Comparison of ENCODE assay signal across 8 cellular contexts in the genomic region with DNA sequence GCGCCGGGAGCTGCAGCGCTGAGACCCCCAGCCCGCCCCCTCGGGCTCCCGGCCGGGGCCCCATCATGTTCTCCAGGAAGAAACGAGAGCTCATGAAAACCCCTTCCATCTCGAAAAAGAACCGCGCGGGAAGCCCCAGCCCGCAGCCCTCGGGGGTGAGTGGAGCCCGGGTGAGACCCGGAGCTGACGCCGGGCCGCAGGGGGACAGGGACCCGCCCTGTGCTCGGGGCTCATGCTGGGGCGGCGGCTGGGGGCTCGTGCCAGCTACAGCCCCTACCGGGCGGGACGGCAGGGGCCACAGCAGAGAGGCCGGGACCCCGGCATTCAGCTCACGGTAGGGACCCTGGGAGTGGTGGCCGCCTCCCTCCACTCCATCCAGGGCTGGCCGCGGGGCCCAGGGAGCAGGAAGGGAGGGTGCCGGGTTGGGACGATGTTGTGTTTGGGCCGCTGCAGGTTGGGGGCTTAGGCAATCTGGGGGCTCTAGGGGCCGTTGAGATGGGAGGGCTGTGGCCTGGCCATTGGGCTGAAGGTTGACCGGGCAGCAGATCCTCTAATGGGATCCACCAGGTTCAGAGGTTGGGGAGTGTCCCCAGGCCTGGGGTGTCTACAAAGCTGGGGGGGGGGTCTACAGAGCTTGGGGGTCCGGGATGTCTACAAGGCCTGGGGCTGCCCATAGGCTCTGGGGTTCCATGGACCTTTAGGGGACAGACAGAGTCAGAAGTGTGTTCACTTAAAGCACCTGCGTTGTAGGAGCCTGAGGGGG. TPM values are rescaled to one million over a fixed set of nuclear protein-coding genes. Genes with fewer than 3 reads are reported as not detected.
DNase-seq lines count a peak whose midpoint lies in the region; ATAC-seq, FAIRE-seq and TF ChIP-seq lines count a peak whose summit lies in the region.

No MANE protein-coding gene starts in this region.

- H3K79me1 ChIP-seq in H1 (ENCODE audit: low read depth, low read length) = peaks cover 2% of the 10 kb centered on the region

- H3K9ac ChIP-seq in H1 (replicated peaks in 1 of 4; ENCODE audit: extremely low read depth in 1 of 4, low read depth in 3 of 4, low read length in 3 of 4) = no peak overlapping the region

- intact Hi-C loops in gastrocnemius medialis (cut with DNase I; ENCODE audit: low total_unique reads) = no loop called here

- peaks cover 0 to 9% of the 10 kb centered on the region in 2 experiments for H4K20me1 ChIP-seq in H1 (replicated peaks in 1 of 2; ENCODE audit: control insufficient read depth in 1 of 2, insufficient read depth in 2 of 2, low read length in 2 of 2)

- no peak for ATAC-seq in gastrocnemius medialis
- no peak for ATAC-seq in HG02623 (IDR thresholded peaks at IDR 0.05; ENCODE audit: unreplicated experiment)

- no peak overlapping the region for H2BK5ac ChIP-seq in H1 (ENCODE audit: low read depth, low read length)

- peaks cover 14% of the 10 kb centered on the region; the same call in 1 of the 2 replicates for H3K23me2 ChIP-seq in H1 (ENCODE audit: low read depth, low read length)

- peaks cover 0 to 9% of the 10 kb centered on the region in 2 experiments; a peak in 2 of 4 replicates for H3K9me3 ChIP-seq in H1 (ENCODE audit: insufficient read depth in 2 of 2, low read depth in 1 of 2, low read length in 1 of 2)
- no peaks in the 10 kb centered on the region for H3K9me3 ChIP-seq in gastrocnemius medialis

- TF ChIP-seq POLR2A in H1 (IDR thresholded peaks at IDR 0.05; ENCODE audit: control extremely low read depth in 1 of 2, low read depth in 2 of 2, low read length in 2 of 2) (no peak), gastrocnemius medialis (IDR thresholded peaks at IDR 0.05) (no peak)

- H3K79me2 ChIP-seq in H1 (ENCODE audit: control insufficient read depth in 1 of 2, insufficient read depth in 2 of 2, low read length in 2 of 2) = no peaks in the 10 kb centered on the region

- no peak overlapping the region for H2AFZ ChIP-seq in H1 (ENCODE audit: low read length)

- no peak overlapping the region for H3K56ac ChIP-seq in H1 (replicated peaks; ENCODE audit: insufficient read length, low read depth, low read length)

- no peak for TF ChIP-seq CTCF in H1 (IDR thresholded peaks at IDR 0.05; ENCODE audit: control extremely low read depth in 1 of 3, insufficient read depth in 1 of 3, low read depth in 1 of 3, low read length in 3 of 3)
- no peak for TF ChIP-seq CTCF in gastrocnemius medialis (IDR thresholded peaks at IDR 0.05 in 4 of 5, conservative IDR thresholded peaks at IDR 0.05 in 1 of 5)

- no peak overlapping the region for H2BK15ac ChIP-seq in H1 (ENCODE audit: low read length)

- POLR2A ChIA-PET in H1 (lab: Charles Lee; ENCODE audit: partially characterized antibody) = interaction anchor here (0.7 to 6.9 kb wide), 15 partner anchors 8 to 202 kb away, joined by 3 to 97 read pairs (median 5); partner anchors contain the start of genes ABCA7, CIRBP, CNN2 and RNU6-2

- no peak overlapping the region for H3K18ac ChIP-seq in H1 (ENCODE audit: extremely low read depth, low read length)

- peak overlapping the region; percentile 80 for H4K8ac ChIP-seq in H1 (ENCODE audit: extremely low read depth, insufficient read depth, low read length)

- H4K5ac ChIP-seq in H1 (ENCODE audit: insufficient read length, low read depth, low read length) = no peak overlapping the region

- H3K4ac ChIP-seq in H1 (replicated peaks; ENCODE audit: insufficient read length, low read depth, low read length) = no peak overlapping the region

- H3K27ac ChIP-seq in H1 (ENCODE audit: low read depth, low read length) = no peak overlapping the region
- H3K27ac ChIP-seq in gastrocnemius medialis = no peak overlapping the region

- peaks cover 0 to 29% (median 19%) of the 10 kb centered on the region in 4 experiments; a peak in 6 of 7 replicates for H3K4me1 ChIP-seq in H1 (replicated peaks in 1 of 4; ENCODE audit: control insufficient read depth in 3 of 4, insufficient read depth in 4 of 4, low read length in 3 of 4)
- peaks cover 4 to 18% of the 10 kb centered on the region in 2 donors for H3K4me1 ChIP-seq in gastrocnemius medialis

- peak overlapping the region; percentile 35 to 74 for H3K4me2 ChIP-seq in H1 (ENCODE audit: insufficient read depth in 1 of 2, low read depth in 2 of 2, low read length in 2 of 2)

- no peak for TF ChIP-seq EP300 in H1 (IDR thresholded peaks at IDR 0.05; ENCODE audit: borderline replicate concordance in 1 of 2, low read depth in 2 of 2, low read length in 2 of 2)

- H4K91ac ChIP-seq in H1 (replicated peaks; ENCODE audit: insufficient read length, low read length) = no peak overlapping the region

- H2BK12ac ChIP-seq in H1 (ENCODE audit: low read depth, low read length) = no peak overlapping the region

- no peak overlapping the region for H2BK120ac ChIP-seq in H1 (replicated peaks; ENCODE audit: low read depth, low read length)

- no peak for TF ChIP-seq RAD21 in H1 (IDR thresholded peaks at IDR 0.05 in 1 of 2, conservative IDR thresholded peaks at IDR 0.05 in 1 of 2; ENCODE audit: low read depth in 2 of 2, low read length in 2 of 2)

- H3K36me3 ChIP-seq in H1 (ENCODE audit: control insufficient read depth in 2 of 4, insufficient read depth in 4 of 4, low read length in 3 of 4) (no peaks in the 10 kb centered on the region), gastrocnemius medialis (no peaks in the 10 kb centered on the region)

- no peak overlapping the region for H3K23ac ChIP-seq in H1 (ENCODE audit: insufficient read length)

- peak overlapping the region; percentile 24 to 68 (median 30); a peak in 7 of 8 replicates for H3K4me3 ChIP-seq in H1 (ENCODE audit: extremely low read depth in 1 of 4, insufficient read depth in 2 of 4, low read depth in 3 of 4, low read length in 4 of 4)
- peak overlapping the region in 3 of 4 donors; percentile 27 to 34 (median 34) for H3K4me3 ChIP-seq in gastrocnemius medialis

- H3K27me3 ChIP-seq in H1 (replicated peaks in 1 of 4; ENCODE audit: control insufficient read depth in 3 of 4, extremely low read depth in 1 of 4, insufficient read depth in 3 of 4, low read length in 3 of 4) (peaks cover 0 to 30% (median 20%) of the 10 kb centered on the region in 4 experiments; a peak in 5 of 7 replicates), gastrocnemius medialis (peaks cover 57 to 83% (median 69%) of the 10 kb centered on the region in 3 donors)

- no peak overlapping the region for H2BK20ac ChIP-seq in H1 (ENCODE audit: low read length)

- in situ Hi-C loops in gastrocnemius medialis (cut with MboI; ENCODE audit: low sequenced_read_pairs in 4 of 4) = no loop called here

- CTCF ChIA-PET in H1 (lab: Charles Lee; ENCODE audit: partially characterized antibody) = interaction anchor here (0.8 to 5.2 kb wide), 9 partner anchors 10 to 97 kb away, joined by 3 to 54 read pairs (median 4); partner anchors contain the start of genes ABCA7 and GRIN3B

- H3K14ac ChIP-seq in H1 (ENCODE audit: insufficient read length) = no peak overlapping the region

- 27% methylated on average over 24 of the region's 40 CpGs; no CpG with 5 or more reads in 1 of the 2 experiments for WGBS in H1 (ENCODE audit: extremely low coverage in 1 of 2, insufficient coverage in 1 of 2, insufficient read length in 1 of 2, insufficient replicate concordance in 2 of 2, low coverage in 1 of 2, low lambda C conversion rate in 2 of 2, missing lambda C conversion rate in 1 of 2), 2 experiments

- no peak overlapping the region for H2AK5ac ChIP-seq in H1 (ENCODE audit: low read depth, low read length)

- FAIRE-seq in H1 (lab: Jason Lieb, UNC) = no peak

- DNase-seq in stimulated activated CD4-positive, alpha-beta T cell treated with anti-CD3 and anti-CD28 coated beads, Interleukin-2, amount 100 ng/mL, for 4 hours (ENCODE audit: low read depth) = peak; percentile 46
- no peak for DNase-seq in stimulated activated CD4-positive, alpha-beta T cell treated with anti-CD3 and anti-CD28 coated beads, Interleukin-2, amount 100 ng/mL, for 48 hours
- DNase-seq in T follicular helper cell (ENCODE audit: low read depth) = peak; percentile 66
- no peak for DNase-seq in H1 (ENCODE audit: low read depth in 1 of 2, low spot score in 2 of 2)
- no peak for DNase-seq in gastrocnemius medialis
- DNase-seq in SW 1271 (lab: John Stamatoyannopoulos, UW) = no peak
- DNase-seq in NCI-H510A (lab: John Stamatoyannopoulos, UW) = no peak

RNA-seq across cellular contexts. Expression of gene ARHGAP45, which starts 0.6 kb away (rescaled TPM):
- 41.8 and 43.6 TPM in 2 replicates for total RNA-seq in H1 (2021; fragmentation: NEBNext Ultra II Directional; extraction: Animal tissue kit (Norgen Biotek cat#: 25700))
- polyA plus RNA-seq in H1 (2011; rRNA removed) = 31.4 and 40.2 TPM in 2 replicates
- 36.8 TPM for polyA plus RNA-seq in H1 (2011; cell fraction: cytosol; rRNA removed)
- 67.4 TPM for polyA plus RNA-seq in H1 (2011; cell fraction: nucleus; rRNA removed)
- polyA plus RNA-seq in H1 (2012, experiment 1 of 2) = 26.5 to 43.1 TPM (median 35.3 TPM) in 4 replicates
- 29.2 TPM for polyA plus RNA-seq in H1 (2012, experiment 2 of 2)
- 16.7 TPM for polyA plus RNA-seq in H1 (2013, experiment 1 of 2)
- 16.2 TPM for polyA plus RNA-seq in H1 (2013, experiment 2 of 2)
- 13.6 and 19.9 TPM in 2 replicates for polyA minus RNA-seq in H1 (2011; rRNA and poly(A)+ RNA removed)
- 28.4 TPM for polyA minus RNA-seq in H1 (2011; cell fraction: cytosol; rRNA and poly(A)+ RNA removed)
- 25.1 TPM for polyA minus RNA-seq in H1 (2011; cell fraction: nucleus; rRNA and poly(A)+ RNA removed)
- 1 to 10 TPM in 3 of 4 donors, under 1 TPM in 1; 0.83 to 7.6 (median 3.4) TPM for total RNA-seq in gastrocnemius medialis

RNA-seq across cellular contexts. Expression of gene ABCA7, which starts 27.6 kb away (rescaled TPM):
- total RNA-seq in H1 (2021; fragmentation: NEBNext Ultra II Directional; extraction: Animal tissue kit (Norgen Biotek cat#: 25700)) = 25.6 and 29.7 TPM in 2 replicates
- 10.4 and 17.4 TPM in 2 replicates for polyA plus RNA-seq in H1 (2011; rRNA removed)
- polyA plus RNA-seq in H1 (2011; cell fraction: cytosol; rRNA removed) = 11.0 TPM
- polyA plus RNA-seq in H1 (2011; cell fraction: nucleus; rRNA removed) = 75.8 TPM
- 24.0 to 35.6 TPM (median 26.9 TPM) in 4 replicates for polyA plus RNA-seq in H1 (2012, experiment 1 of 2)
- polyA plus RNA-seq in H1 (2012, experiment 2 of 2) = 20.8 TPM
- polyA plus RNA-seq in H1 (2013, experiment 1 of 2) = 22.9 TPM
- 19.2 TPM for polyA plus RNA-seq in H1 (2013, experiment 2 of 2)
- 7.3 and 11.6 TPM in 2 replicates for polyA minus RNA-seq in H1 (2011; rRNA and poly(A)+ RNA removed)
- 17.7 TPM for polyA minus RNA-seq in H1 (2011; cell fraction: cytosol; rRNA and poly(A)+ RNA removed)
- polyA minus RNA-seq in H1 (2011; cell fraction: nucleus; rRNA and poly(A)+ RNA removed) = 32.0 TPM
- 10 to 100 TPM in 3 of 4 donors, 1 to 10 TPM in 1; 6.0 to 20.0 (median 15.0) TPM for total RNA-seq in gastrocnemius medialis

RNA-seq across cellular contexts. Expression of gene POLR2E, which starts 27.7 kb away (rescaled TPM):
- 274 and 281 TPM in 2 replicates for total RNA-seq in H1 (2021; fragmentation: NEBNext Ultra II Directional; extraction: Animal tissue kit (Norgen Biotek cat#: 25700))
- polyA plus RNA-seq in H1 (2011; rRNA removed) = 381 and 483 TPM in 2 replicates
- 378 TPM for polyA plus RNA-seq in H1 (2011; cell fraction: cytosol; rRNA removed)
- polyA plus RNA-seq in H1 (2011; cell fraction: nucleus; rRNA removed) = 283 TPM
- 286 to 416 TPM (median 379 TPM) in 4 replicates for polyA plus RNA-seq in H1 (2012, experiment 1 of 2)
- polyA plus RNA-seq in H1 (2012, experiment 2 of 2) = 296 TPM
- 195 TPM for polyA plus RNA-seq in H1 (2013, experiment 1 of 2)
- 204 TPM for polyA plus RNA-seq in H1 (2013, experiment 2 of 2)
- 110 and 140 TPM in 2 replicates for polyA minus RNA-seq in H1 (2011; rRNA and poly(A)+ RNA removed)
- 128 TPM for polyA minus RNA-seq in H1 (2011; cell fraction: cytosol; rRNA and poly(A)+ RNA removed)
- polyA minus RNA-seq in H1 (2011; cell fraction: nucleus; rRNA and poly(A)+ RNA removed) = 125 TPM
- total RNA-seq in gastrocnemius medialis = 100 to 1,000 TPM; 118 to 263 (median 228) TPM

RNA-seq across cellular contexts. Expression of gene GPX4, which starts 36.3 kb away (rescaled TPM):
- total RNA-seq in H1 (2021; fragmentation: NEBNext Ultra II Directional; extraction: Animal tissue kit (Norgen Biotek cat#: 25700)) = 342 and 355 TPM in 2 replicates
- 693 and 947 TPM in 2 replicates for polyA plus RNA-seq in H1 (2011; rRNA removed)
- 779 TPM for polyA plus RNA-seq in H1 (2011; cell fraction: cytosol; rRNA removed)
- polyA plus RNA-seq in H1 (2011; cell fraction: nucleus; rRNA removed) = 730 TPM
- polyA plus RNA-seq in H1 (2012, experiment 1 of 2) = 475 to 711 TPM (median 640 TPM) in 4 replicates
- 958 TPM for polyA plus RNA-seq in H1 (2012, experiment 2 of 2)
- polyA plus RNA-seq in H1 (2013, experiment 1 of 2) = 575 TPM
- polyA plus RNA-seq in H1 (2013, experiment 2 of 2) = 562 TPM
- 186 and 191 TPM in 2 replicates for polyA minus RNA-seq in H1 (2011; rRNA and poly(A)+ RNA removed)
- polyA minus RNA-seq in H1 (2011; cell fraction: cytosol; rRNA and poly(A)+ RNA removed) = 297 TPM
- polyA minus RNA-seq in H1 (2011; cell fraction: nucleus; rRNA and poly(A)+ RNA removed) = 155 TPM
- 100 to 1,000 TPM; 616 to 907 (median 819) TPM for total RNA-seq in gastrocnemius medialis

RNA-seq across cellular contexts. Expression of gene CNN2, which starts 41.1 kb away (rescaled TPM):
- 522 and 551 TPM in 2 replicates for total RNA-seq in H1 (2021; fragmentation: NEBNext Ultra II Directional; extraction: Animal tissue kit (Norgen Biotek cat#: 25700))
- 189 and 349 TPM in 2 replicates for polyA plus RNA-seq in H1 (2011; rRNA removed)
- polyA plus RNA-seq in H1 (2011; cell fraction: cytosol; rRNA removed) = 238 TPM
- 235 TPM for polyA plus RNA-seq in H1 (2011; cell fraction: nucleus; rRNA removed)
- 294 to 464 TPM (median 423 TPM) in 4 replicates for polyA plus RNA-seq in H1 (2012, experiment 1 of 2)
- 443 TPM for polyA plus RNA-seq in H1 (2012, experiment 2 of 2)
- polyA plus RNA-seq in H1 (2013, experiment 1 of 2) = 346 TPM
- polyA plus RNA-seq in H1 (2013, experiment 2 of 2) = 345 TPM
- 314 and 396 TPM in 2 replicates for polyA minus RNA-seq in H1 (2011; rRNA and poly(A)+ RNA removed)
- polyA minus RNA-seq in H1 (2011; cell fraction: cytosol; rRNA and poly(A)+ RNA removed) = 453 TPM
- 127 TPM for polyA minus RNA-seq in H1 (2011; cell fraction: nucleus; rRNA and poly(A)+ RNA removed)
- total RNA-seq in gastrocnemius medialis = 10 to 100 TPM in 1 of 4 donors, 1 to 10 TPM in 3; 2.2 to 10.1 (median 4.1) TPM

Comparison
In these comparisons a context has a peak if more than half of its experiments do, and no peak if none do; other contexts are left out.
1. DNase-seq: peak in stimulated activated CD4-positive, alpha-beta T cell treated with anti-CD3 and anti-CD28 coated beads, Interleukin-2, amount 100 ng/mL, for 4 hours (single experiment) and T follicular helper cell (single experiment); none in stimulated activated CD4-positive, alpha-beta T cell treated with anti-CD3 and anti-CD28 coated beads, Interleukin-2, amount 100 ng/mL, for 48 hours (0 of 2), H1 (0 of 2), gastrocnemius medialis (0 of 2), SW 1271 (0 of 2) and NCI-H510A (single experiment).